ENCODE assay signal across 24 cellular contexts in the genomic region with DNA sequence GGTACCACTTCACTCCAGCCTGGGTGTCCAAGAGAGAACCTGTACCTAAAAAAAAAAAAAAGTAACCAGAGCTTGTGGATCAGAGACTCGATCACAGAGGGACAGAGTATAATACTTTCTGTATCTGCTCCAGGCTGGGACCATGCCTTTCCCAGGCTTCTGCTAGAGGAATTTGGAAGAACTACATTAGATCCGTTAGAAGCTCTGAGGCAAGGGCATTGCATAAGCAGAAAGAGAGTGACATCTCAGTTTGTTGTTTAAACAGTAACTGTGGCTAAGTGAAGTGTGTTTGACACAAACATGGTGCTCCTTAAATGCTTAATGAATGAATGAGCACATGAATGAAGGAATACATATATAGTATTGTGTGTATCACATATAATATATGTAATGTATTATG.
"Had no signal": no experiment of that assay in that cellular context is flagged by ENCODE, and none has a peak within 500 bp of the region (broad histone marks: within the 10 kb centered on the region; RNA-seq: fewer than 3 reads in every experiment).

No MANE protein-coding gene starts in this region.

- ATAC-seq: left cardiac atrium; left lung; mucosa of descending colon; naive thymus-derived CD4-positive, alpha-beta T cell; natural killer cell treated with Interleukin-12 subunit alpha and Interleukin-12 subunit beta and Interleukin-15 and Interleukin-18, amount 100 ng/mL, for 72 hours; pancreas; right cardiac atrium; stimulated activated effector memory CD8-positive, alpha-beta T cell treated with anti-CD3 and anti-CD28 coated beads, Interleukin-12 subunit alpha, Interleukin-12 subunit beta, amount 100 ng/mL, for 72 hours; stimulated activated naive CD8-positive, alpha-beta T cell treated with anti-CD3 and anti-CD28 coated beads, Interleukin-15, amount 100 ng/mL, for 72 hours had no signal

- H3K27ac Mint-ChIP-seq: stimulated activated effector memory CD8-positive, alpha-beta T cell treated with anti-CD3 and anti-CD28 coated beads, Interleukin-12 subunit alpha, Interleukin-12 subunit beta, amount 100 ng/mL, for 72 hours; stimulated activated naive CD8-positive, alpha-beta T cell treated with anti-CD3 and anti-CD28 coated beads, Interleukin-15, amount 100 ng/mL, for 72 hours; type B pancreatic cell had no signal

- H3K4me3 Mint-ChIP-seq: naive thymus-derived CD4-positive, alpha-beta T cell; natural killer cell treated with Interleukin-12 subunit alpha and Interleukin-12 subunit beta and Interleukin-15 and Interleukin-18, amount 100 ng/mL, for 72 hours; neural crest cell; stimulated activated effector memory CD8-positive, alpha-beta T cell treated with anti-CD3 and anti-CD28 coated beads, Interleukin-12 subunit alpha, Interleukin-12 subunit beta, amount 100 ng/mL, for 72 hours; stimulated activated naive CD8-positive, alpha-beta T cell treated with anti-CD3 and anti-CD28 coated beads, Interleukin-15, amount 100 ng/mL, for 72 hours; type B pancreatic cell had no signal

- H3K36me3 Mint-ChIP-seq: natural killer cell treated with Interleukin-12 subunit alpha and Interleukin-12 subunit beta and Interleukin-15 and Interleukin-18, amount 100 ng/mL, for 72 hours; stimulated activated effector memory CD8-positive, alpha-beta T cell treated with anti-CD3 and anti-CD28 coated beads, Interleukin-12 subunit alpha, Interleukin-12 subunit beta, amount 100 ng/mL, for 72 hours; type B pancreatic cell had no signal

- H3K9me3 Mint-ChIP-seq: stimulated activated effector memory CD8-positive, alpha-beta T cell treated with anti-CD3 and anti-CD28 coated beads, Interleukin-12 subunit alpha, Interleukin-12 subunit beta, amount 100 ng/mL, for 72 hours; type B pancreatic cell had no signal

- DNase-seq: hippocampal formation; kidney glomerular epithelial cell; left cardiac atrium; left lung; midbrain; mucosa of descending colon; naive thymus-derived CD4-positive, alpha-beta T cell; nucleus accumbens; pancreas; posterior cingulate gyrus; retina; right cardiac atrium; sigmoid colon; small intestine; spleen; stimulated activated CD4-positive, alpha-beta T cell treated with anti-CD3 and anti-CD28 coated beads, Interleukin-4, amount 100 ng/mL, for 24 hours; stimulated activated naive CD4-positive, alpha-beta T cell treated with Interleukin-2 at 50 U/mL for 16 hours; stimulated activated naive CD8-positive, alpha-beta T cell treated with anti-CD3 and anti-CD28 coated beads, Interleukin-15, amount 100 ng/mL, for 72 hours; substantia nigra; uterus had no signal

- H3K27me3 Mint-ChIP-seq: naive thymus-derived CD4-positive, alpha-beta T cell; natural killer cell treated with Interleukin-12 subunit alpha and Interleukin-12 subunit beta and Interleukin-15 and Interleukin-18, amount 100 ng/mL, for 72 hours; stimulated activated naive CD8-positive, alpha-beta T cell treated with anti-CD3 and anti-CD28 coated beads, Interleukin-15, amount 100 ng/mL, for 72 hours had no signal
